Comparison of ENCODE assay signal across 1 cellular context in the genomic region with DNA sequence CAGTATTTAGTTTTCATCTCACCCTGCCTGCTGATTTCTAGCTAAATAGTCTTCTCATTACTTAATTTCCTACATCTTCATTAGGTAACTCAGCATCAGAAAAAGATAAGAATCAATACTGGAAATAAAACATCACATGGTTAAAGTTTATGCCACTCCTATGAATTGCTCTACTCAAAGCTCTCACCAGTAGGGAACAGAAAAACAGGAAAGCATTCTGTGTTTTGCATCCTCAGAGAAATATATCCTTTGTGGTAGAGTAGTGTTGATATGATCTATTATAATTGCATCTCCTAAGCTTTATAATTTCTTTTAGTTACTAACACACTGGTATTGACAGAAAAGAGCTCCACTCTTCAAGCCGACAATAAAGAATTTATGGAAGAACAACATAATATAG.
TF ChIP-seq lines count a peak whose summit lies in the region.

No MANE protein-coding gene starts in this region.

TF ChIP-seq in GM12878, 131 proteins besides CTCF, POLR2A, EP300 and RAD21 (continued from another document):
- TF ChIP-seq NKRF (conservative IDR thresholded peaks at IDR 0.05) (no peak), GATAD2B (conservative IDR thresholded peaks at IDR 0.05; ENCODE audit: low read depth) (no peak), EED (IDR thresholded peaks at IDR 0.05; ENCODE audit: low read depth) (no peak), POLR2AphosphoS2 (IDR thresholded peaks at IDR 0.05; ENCODE audit: low read depth, low read length) (no peak), EZH2 (IDR thresholded peaks at IDR 0.05; ENCODE audit: borderline replicate concordance, control insufficient read depth, low read depth, low read length) (no peak)
- TF ChIP-seq, protein P1, sequence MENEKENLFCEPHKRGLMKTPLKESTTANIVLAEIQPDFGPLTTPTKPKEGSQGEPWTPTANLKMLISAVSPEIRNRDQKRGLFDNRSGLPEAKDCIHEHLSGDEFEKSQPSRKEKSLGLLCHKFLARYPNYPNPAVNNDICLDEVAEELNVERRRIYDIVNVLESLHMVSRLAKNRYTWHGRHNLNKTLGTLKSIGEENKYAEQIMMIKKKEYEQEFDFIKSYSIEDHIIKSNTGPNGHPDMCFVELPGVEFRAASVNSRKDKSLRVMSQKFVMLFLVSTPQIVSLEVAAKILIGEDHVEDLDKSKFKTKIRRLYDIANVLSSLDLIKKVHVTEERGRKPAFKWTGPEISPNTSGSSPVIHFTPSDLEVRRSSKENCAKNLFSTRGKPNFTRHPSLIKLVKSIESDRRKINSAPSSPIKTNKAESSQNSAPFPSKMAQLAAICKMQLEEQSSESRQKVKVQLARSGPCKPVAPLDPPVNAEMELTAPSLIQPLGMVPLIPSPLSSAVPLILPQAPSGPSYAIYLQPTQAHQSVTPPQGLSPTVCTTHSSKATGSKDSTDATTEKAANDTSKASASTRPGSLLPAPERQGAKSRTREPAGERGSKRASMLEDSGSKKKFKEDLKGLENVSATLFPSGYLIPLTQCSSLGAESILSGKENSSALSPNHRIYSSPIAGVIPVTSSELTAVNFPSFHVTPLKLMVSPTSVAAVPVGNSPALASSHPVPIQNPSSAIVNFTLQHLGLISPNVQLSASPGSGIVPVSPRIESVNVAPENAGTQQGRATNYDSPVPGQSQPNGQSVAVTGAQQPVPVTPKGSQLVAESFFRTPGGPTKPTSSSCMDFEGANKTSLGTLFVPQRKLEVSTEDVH (IDR thresholded peaks at IDR 0.05; ENCODE audit: low read depth, partially characterized antibody) = no peak
- TF ChIP-seq, protein P2, sequence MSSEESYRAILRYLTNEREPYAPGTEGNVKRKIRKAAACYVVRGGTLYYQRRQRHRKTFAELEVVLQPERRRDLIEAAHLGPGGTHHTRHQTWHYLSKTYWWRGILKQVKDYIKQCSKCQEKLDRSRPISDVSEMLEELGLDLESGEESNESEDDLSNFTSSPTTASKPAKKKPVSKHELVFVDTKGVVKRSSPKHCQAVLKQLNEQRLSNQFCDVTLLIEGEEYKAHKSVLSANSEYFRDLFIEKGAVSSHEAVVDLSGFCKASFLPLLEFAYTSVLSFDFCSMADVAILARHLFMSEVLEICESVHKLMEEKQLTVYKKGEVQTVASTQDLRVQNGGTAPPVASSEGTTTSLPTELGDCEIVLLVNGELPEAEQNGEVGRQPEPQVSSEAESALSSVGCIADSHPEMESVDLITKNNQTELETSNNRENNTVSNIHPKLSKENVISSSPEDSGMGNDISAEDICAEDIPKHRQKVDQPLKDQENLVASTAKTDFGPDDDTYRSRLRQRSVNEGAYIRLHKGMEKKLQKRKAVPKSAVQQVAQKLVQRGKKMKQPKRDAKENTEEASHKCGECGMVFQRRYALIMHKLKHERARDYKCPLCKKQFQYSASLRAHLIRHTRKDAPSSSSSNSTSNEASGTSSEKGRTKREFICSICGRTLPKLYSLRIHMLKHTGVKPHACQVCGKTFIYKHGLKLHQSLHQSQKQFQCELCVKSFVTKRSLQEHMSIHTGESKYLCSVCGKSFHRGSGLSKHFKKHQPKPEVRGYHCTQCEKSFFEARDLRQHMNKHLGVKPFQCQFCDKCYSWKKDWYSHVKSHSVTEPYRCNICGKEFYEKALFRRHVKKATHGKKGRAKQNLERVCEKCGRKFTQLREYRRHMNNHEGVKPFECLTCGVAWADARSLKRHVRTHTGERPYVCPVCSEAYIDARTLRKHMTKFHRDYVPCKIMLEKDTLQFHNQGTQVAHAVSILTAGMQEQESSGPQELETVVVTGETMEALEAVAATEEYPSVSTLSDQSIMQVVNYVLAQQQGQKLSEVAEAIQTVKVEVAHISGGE (CRISPR knock-in tag; IDR thresholded peaks at IDR 0.05) = no peak
